In the genomic region with DNA sequence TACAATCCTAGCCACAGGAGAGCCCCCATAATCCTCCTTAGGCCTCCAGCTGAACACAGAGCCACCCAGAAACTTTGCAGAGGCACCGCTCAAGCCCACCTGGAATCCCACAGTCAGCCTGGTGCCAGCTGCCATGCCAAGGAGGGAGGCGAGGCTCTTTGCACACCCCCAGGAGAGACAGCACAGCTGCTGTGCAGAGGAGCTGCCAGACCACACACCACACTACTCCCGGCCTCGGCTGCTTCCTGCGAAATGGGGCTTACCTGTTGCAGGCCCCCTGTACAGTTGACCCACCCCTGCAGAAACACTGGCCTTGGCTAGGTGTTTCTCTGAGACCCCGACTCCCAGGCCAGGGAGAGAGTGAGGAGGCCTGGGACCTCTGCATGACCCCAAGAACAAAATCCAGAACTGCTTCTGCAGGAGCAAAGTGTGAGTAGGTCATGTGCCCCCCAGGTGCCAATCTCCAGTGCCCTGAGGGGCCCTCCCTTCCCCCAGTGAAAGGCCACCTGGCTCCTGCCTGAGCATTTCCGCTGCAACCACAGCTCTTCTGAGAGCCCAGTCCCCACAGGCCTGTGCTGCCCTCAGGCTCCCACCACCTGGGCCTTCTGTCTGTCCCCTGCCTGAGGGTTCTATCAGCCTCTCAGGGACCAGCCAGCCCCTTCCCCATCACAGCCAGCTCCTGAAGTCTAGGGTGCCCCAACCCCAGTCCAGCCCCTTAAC, we compare ENCODE assay signal across 21 cellular contexts.
DNase-seq lines count a peak whose midpoint lies in the region; ATAC-seq and TF ChIP-seq lines count a peak whose summit lies in the region.
"Had no signal": no experiment of that assay in that cellular context is flagged by ENCODE, and none has a peak within 500 bp of the region (broad histone marks: within the 10 kb centered on the region; RNA-seq: fewer than 3 reads in every experiment).

No MANE protein-coding gene starts in this region.

- no peaks in the 10 kb centered on the region for H3K36me3 Mint-ChIP-seq in activated CD4-positive, alpha-beta T cell treated with anti-CD3 and anti-CD28 coated beads, Interleukin-2, amount 10 ng/mL, durations not matched to agents 7 days and 5 days (ENCODE audit: low read depth)
- H3K36me3 Mint-ChIP-seq in activated CD4-positive, alpha-beta T cell treated with anti-CD3 and anti-CD28 coated beads for 36 hours (ENCODE audit: low read depth), result no peaks in the 10 kb centered on the region
- H3K36me3 Mint-ChIP-seq in dendritic cell treated with granulocyte-macrophage colony-stimulating factor and Interleukin-4, amounts not matched to agents 40 ng/mL and 50 ng/mL, for 4 days (ENCODE audit: low read depth), result no peaks in the 10 kb centered on the region

- DNase-seq in activated CD4-positive, alpha-beta T cell treated with anti-CD3 and anti-CD28 coated beads, Interleukin-2, amount 10 ng/mL, durations not matched to agents 7 days and 5 days, result no peak
- DNase-seq in activated CD4-positive, alpha-beta T cell treated with anti-CD3 and anti-CD28 coated beads for 36 hours, result no peak
- DNase-seq in Jurkat, Clone E6-1 (ENCODE audit: low read depth, low spot score), result peak; percentile 94
- DNase-seq in upper lobe of left lung, result peak in 1 of 2 donors; percentile 16
- DNase-seq in dedifferentiated amniotic fluid mesenchymal stem cell (ENCODE audit: extremely low spot score), result no peak
- DNase-seq in stimulated activated CD4-positive, alpha-beta T cell treated with anti-CD3 and anti-CD28 coated beads, Interleukin-12 subunit alpha, Interleukin-12 subunit beta, amount 100 ng/mL, for 4 hours, result no peak
- no peak for DNase-seq in pons (ENCODE audit: low spot score)
- DNase-seq: activated effector memory CD4-positive, alpha-beta T cell treated with anti-CD3 and anti-CD28 coated beads, Interleukin-2, amount 50 U/mL, for 16 hours; amniotic stem cell; erythroblast; foreskin melanocyte; NCI-H1417 treated with DMSO at 0.1 percent for 48 hours; NCI-H526; nucleus accumbens; OCI-M1; Right ventricle myocardium superior; stimulated activated CD4-positive, alpha-beta T cell treated with anti-CD3 and anti-CD28 coated beads, Interleukin-4, amount 100 ng/mL, for 24 hours had no signal

- H3K9me3 ChIP-seq in upper lobe of left lung, result peaks cover 0 to 2% (median 0%) of the 10 kb centered on the region in 4 donors
- H3K9me3 ChIP-seq: vagina had no signal

- no peaks in the 10 kb centered on the region for H3K4me1 ChIP-seq in upper lobe of left lung
- H3K4me1 ChIP-seq: vagina had no signal

- intact Hi-C loops in activated CD4-positive, alpha-beta T cell treated with anti-CD3 and anti-CD28 coated beads for 36 hours (cut with DNase I, micrococcal nuclease), result loop anchor here (1.0 to 5.0 kb wide), 2 partner anchors 166 to 390 kb away; no protein-coding TSS in a partner anchor
- intact Hi-C loops in dendritic cell treated with granulocyte-macrophage colony-stimulating factor and Interleukin-4, amounts not matched to agents 40 ng/mL and 50 ng/mL, for 4 days (cut with micrococcal nuclease), result loop anchor here (1.0 kb wide), 1 partner anchor 166 kb away; no protein-coding TSS in a partner anchor

- peak overlapping the region; percentile 75 for H3K27ac Mint-ChIP-seq in activated CD4-positive, alpha-beta T cell treated with anti-CD3 and anti-CD28 coated beads, Interleukin-2, amount 10 ng/mL, durations not matched to agents 7 days and 5 days
- no peak overlapping the region for H3K27ac Mint-ChIP-seq in activated CD4-positive, alpha-beta T cell treated with anti-CD3 and anti-CD28 coated beads for 36 hours
- H3K27ac Mint-ChIP-seq in dendritic cell treated with granulocyte-macrophage colony-stimulating factor and Interleukin-4, amounts not matched to agents 40 ng/mL and 50 ng/mL, for 4 days, result peak overlapping the region; percentile 14

- CTCF ChIA-PET in activated CD4-positive, alpha-beta T cell treated with anti-CD3 and anti-CD28 coated beads, Interleukin-2, amount 10 ng/mL, durations not matched to agents 7 days and 5 days (lab: Charles Lee), result no interaction called here
- CTCF ChIA-PET in activated CD4-positive, alpha-beta T cell treated with anti-CD3 and anti-CD28 coated beads for 36 hours (lab: Charles Lee), result interaction anchor here (1.5 to 3.3 kb wide), 2 partner anchors 163 to 247 kb away, joined by 5 to 20 read pairs; no protein-coding TSS in a partner anchor

- no peak overlapping the region for H3K4me3 Mint-ChIP-seq in activated CD4-positive, alpha-beta T cell treated with anti-CD3 and anti-CD28 coated beads, Interleukin-2, amount 10 ng/mL, durations not matched to agents 7 days and 5 days
- H3K4me3 Mint-ChIP-seq in activated CD4-positive, alpha-beta T cell treated with anti-CD3 and anti-CD28 coated beads for 36 hours, result no peak overlapping the region
- no peak overlapping the region for H3K4me3 Mint-ChIP-seq in dendritic cell treated with granulocyte-macrophage colony-stimulating factor and Interleukin-4, amounts not matched to agents 40 ng/mL and 50 ng/mL, for 4 days

- no peaks in the 10 kb centered on the region for H3K27me3 ChIP-seq in upper lobe of left lung
- H3K27me3 ChIP-seq: cardiac muscle cell, vagina had no signal

- peak overlapping the region; percentile 33 for H3K4me3 ChIP-seq in Jurkat, Clone E6-1 (ENCODE audit: low read length)
- H3K4me3 ChIP-seq in upper lobe of left lung, result no peak overlapping the region
- H3K4me3 ChIP-seq: cardiac muscle cell, smooth muscle cell, vagina had no signal

- TF ChIP-seq EP300 in upper lobe of left lung (IDR thresholded peaks at IDR 0.05), result no peak

- no peak for TF ChIP-seq CTCF in upper lobe of left lung (IDR thresholded peaks at IDR 0.05)

- H3K4me1 Mint-ChIP-seq in activated CD4-positive, alpha-beta T cell treated with anti-CD3 and anti-CD28 coated beads, Interleukin-2, amount 10 ng/mL, durations not matched to agents 7 days and 5 days, result peaks cover 15% of the 10 kb centered on the region
- no peaks in the 10 kb centered on the region for H3K4me1 Mint-ChIP-seq in activated CD4-positive, alpha-beta T cell treated with anti-CD3 and anti-CD28 coated beads for 36 hours
- no peaks in the 10 kb centered on the region for H3K4me1 Mint-ChIP-seq in dendritic cell treated with granulocyte-macrophage colony-stimulating factor and Interleukin-4, amounts not matched to agents 40 ng/mL and 50 ng/mL, for 4 days (ENCODE audit: low read depth)

- no peak for ATAC-seq in activated CD4-positive, alpha-beta T cell treated with anti-CD3 and anti-CD28 coated beads for 36 hours
- ATAC-seq in upper lobe of left lung (ENCODE audit: low FRiP score in 2 of 2), result peak; percentile 21 to 40

- H3K27me3 Mint-ChIP-seq in activated CD4-positive, alpha-beta T cell treated with anti-CD3 and anti-CD28 coated beads, Interleukin-2, amount 10 ng/mL, durations not matched to agents 7 days and 5 days, result peaks cover 2% of the 10 kb centered on the region
- no peaks in the 10 kb centered on the region for H3K27me3 Mint-ChIP-seq in activated CD4-positive, alpha-beta T cell treated with anti-CD3 and anti-CD28 coated beads for 36 hours
- peaks cover 6% of the 10 kb centered on the region for H3K27me3 Mint-ChIP-seq in dendritic cell treated with granulocyte-macrophage colony-stimulating factor and Interleukin-4, amounts not matched to agents 40 ng/mL and 50 ng/mL, for 4 days

- TF ChIP-seq POLR2A in upper lobe of left lung (IDR thresholded peaks at IDR 0.05), result no peak

- 70 to 76% methylated on average over 4 to 7 of the region's 7 CpGs for WGBS in upper lobe of left lung, 2 donors

- no peak overlapping the region for H3K27ac ChIP-seq in upper lobe of left lung
- H3K27ac ChIP-seq: cardiac muscle cell, vagina had no signal

- H3K9me3 Mint-ChIP-seq in activated CD4-positive, alpha-beta T cell treated with anti-CD3 and anti-CD28 coated beads, Interleukin-2, amount 10 ng/mL, durations not matched to agents 7 days and 5 days, result peaks cover 4% of the 10 kb centered on the region
- peaks cover 12% of the 10 kb centered on the region for H3K9me3 Mint-ChIP-seq in activated CD4-positive, alpha-beta T cell treated with anti-CD3 and anti-CD28 coated beads for 36 hours (ENCODE audit: low read depth)
- H3K9me3 Mint-ChIP-seq in dendritic cell treated with granulocyte-macrophage colony-stimulating factor and Interleukin-4, amounts not matched to agents 40 ng/mL and 50 ng/mL, for 4 days, result peaks cover 8% of the 10 kb centered on the region

- no peaks in the 10 kb centered on the region for H3K36me3 ChIP-seq in upper lobe of left lung
- H3K36me3 ChIP-seq: cardiac muscle cell, vagina had no signal

- POLR2A ChIA-PET in activated CD4-positive, alpha-beta T cell treated with anti-CD3 and anti-CD28 coated beads, Interleukin-2, amount 10 ng/mL, durations not matched to agents 7 days and 5 days (lab: Charles Lee), result no interaction called here
- POLR2A ChIA-PET in activated CD4-positive, alpha-beta T cell treated with anti-CD3 and anti-CD28 coated beads for 36 hours (lab: Charles Lee), result no interaction called here
